In genomic region chr13:49444517-49445395, GRCh38 we compare ENCODE assay signal across 8 cellular contexts. TPM values are rescaled to one million over a fixed set of nuclear protein-coding genes. Genes with fewer than 3 reads are reported as not detected.
DNase-seq lines count a peak whose midpoint lies in the region; ATAC-seq and TF ChIP-seq lines count a peak whose summit lies in the region.

No MANE protein-coding gene starts in this region.

- no peak overlapping the region for H3K27ac ChIP-seq in iPS DF 6.9 (ENCODE audit: low read length)

- no peak for TF ChIP-seq CTCF in astrocyte of the cerebellum (IDR thresholded peaks at IDR 0.05; ENCODE audit: low read depth, low read length, missing control alignments)

- in situ Hi-C loops in astrocyte of the cerebellum (cut with HindIII; ENCODE audit: low sequenced_read_pairs): no loop called here

- H3K9me3 ChIP-seq in iPS DF 6.9 (ENCODE audit: control insufficient read depth, insufficient read depth, low read length): no peaks in the 10 kb centered on the region
- no peaks in the 10 kb centered on the region for H3K9me3 ChIP-seq in skeletal muscle satellite cell (replicated peaks; ENCODE audit: low read length)

- H3K4me2 ChIP-seq in skeletal muscle satellite cell (ENCODE audit: low read length): peak overlapping the region; percentile 91

- no CpG with 5 or more reads among the region's 29 CpGs for WGBS in iPS DF 6.9 (ENCODE audit: insufficient coverage, insufficient read length)

- H3K4me1 ChIP-seq in iPS DF 6.9 (ENCODE audit: control insufficient read depth, insufficient read depth, low read length): no peaks in the 10 kb centered on the region
- H3K4me1 ChIP-seq in skeletal muscle satellite cell (ENCODE audit: control insufficient read depth, insufficient read depth, low read length): peaks cover 10% of the 10 kb centered on the region

- H3K27me3 ChIP-seq in iPS DF 6.9 (ENCODE audit: control insufficient read depth, insufficient read depth, low read length) (no peaks in the 10 kb centered on the region), skeletal muscle satellite cell (ENCODE audit: control insufficient read depth, insufficient read depth, low read length) (no peaks in the 10 kb centered on the region)

- DNase-seq in stimulated activated CD4-positive, alpha-beta T cell treated with anti-CD3 and anti-CD28 coated beads, Interleukin-12 subunit alpha, Interleukin-12 subunit beta, amount 100 ng/mL, for 48 hours (ENCODE audit: low read depth in 2 of 3, low spot score in 1 of 3): peak in 2 of 3 donors; percentile 10 to 19
- DNase-seq in stimulated activated CD4-positive, alpha-beta T cell treated with anti-CD3 and anti-CD28 coated beads, Interleukin-12 subunit alpha, Interleukin-12 subunit beta, amount 100 ng/mL, for 4 hours: no peak
- DNase-seq in RPMI8226 (peak; percentile 56), astrocyte of the cerebellum (ENCODE audit: low read depth) (no peak), iPS DF 6.9 (ENCODE audit: low read depth, low spot score) (no peak)

- peak overlapping the region; percentile 76 for H3K9ac ChIP-seq in skeletal muscle satellite cell (ENCODE audit: low read depth, low read length)

- ATAC-seq in HG03460 (IDR thresholded peaks at IDR 0.05; ENCODE audit: unreplicated experiment) (peak; percentile 6), GM19023 (IDR thresholded peaks at IDR 0.05; ENCODE audit: unreplicated experiment) (no peak)

- H3K36me3 ChIP-seq in iPS DF 6.9 (ENCODE audit: control insufficient read depth, insufficient read depth, low read length): no peaks in the 10 kb centered on the region
- no peaks in the 10 kb centered on the region for H3K36me3 ChIP-seq in skeletal muscle satellite cell (ENCODE audit: insufficient read depth, low read length)

- H3K4me3 ChIP-seq in astrocyte of the cerebellum (ENCODE audit: low read depth, low read length): peak overlapping the region; percentile 69
- peak overlapping the region; percentile 77 for H3K4me3 ChIP-seq in iPS DF 6.9 (ENCODE audit: low read length)
- H3K4me3 ChIP-seq in skeletal muscle satellite cell (ENCODE audit: low read length): peak overlapping the region; percentile 87

RNA-seq across cellular contexts. Expression of gene SETDB2, which starts 0.7 kb away (rescaled TPM):
- total RNA-seq in skeletal muscle satellite cell (2012; rRNA removed): 4.2 and 4.8 TPM in 2 replicates

RNA-seq across cellular contexts. Expression of gene CAB39L, which starts 0.9 kb away (rescaled TPM):
- 9.1 and 9.4 TPM in 2 replicates for total RNA-seq in skeletal muscle satellite cell (2012; rRNA removed)

RNA-seq across cellular contexts. Expression of gene PHF11, which starts 51.0 kb away (rescaled TPM):
- total RNA-seq in skeletal muscle satellite cell (2012; rRNA removed): 11.9 and 13.5 TPM in 2 replicates

Comparison
In these comparisons a context has a peak if more than half of its experiments do, and no peak if none do; other contexts are left out.
1. DNase-seq: peak in stimulated activated CD4-positive, alpha-beta T cell treated with anti-CD3 and anti-CD28 coated beads, Interleukin-12 subunit alpha, Interleukin-12 subunit beta, amount 100 ng/mL, for 48 hours (2 of 3) and RPMI8226 (single experiment); none in stimulated activated CD4-positive, alpha-beta T cell treated with anti-CD3 and anti-CD28 coated beads, Interleukin-12 subunit alpha, Interleukin-12 subunit beta, amount 100 ng/mL, for 4 hours (single experiment), astrocyte of the cerebellum (single experiment) and iPS DF 6.9 (single experiment).
2. Peak in every context shown above with its lines, with median percentiles within 50 percentile points of each other: H3K4me3 ChIP-seq.